In the genomic region with DNA sequence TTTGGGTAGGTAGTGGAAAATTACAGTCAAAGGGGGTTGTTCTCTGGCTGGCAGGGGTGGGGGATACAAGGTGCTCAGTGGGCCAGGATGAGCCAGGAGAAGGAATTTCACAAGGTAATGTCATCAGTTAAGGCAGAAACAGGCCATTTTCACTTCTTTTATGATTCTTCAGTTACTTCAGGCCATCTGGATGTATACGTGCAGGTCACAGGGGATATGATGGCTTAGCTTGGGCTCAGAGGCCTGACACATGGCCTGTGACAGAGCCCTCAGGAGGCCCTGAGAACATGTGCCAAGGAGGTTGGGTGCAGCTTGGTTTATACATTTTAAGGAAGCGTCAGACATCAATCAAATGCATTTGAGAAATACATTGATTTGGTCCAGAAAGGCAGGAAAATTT, we compare ENCODE assay signal across 1 cellular context.
TF ChIP-seq lines count a peak whose summit lies in the region.

No MANE protein-coding gene starts in this region.

TF ChIP-seq in A549, 52 proteins besides CTCF, POLR2A, EP300 and RAD21:
- TF ChIP-seq, protein P1, sequence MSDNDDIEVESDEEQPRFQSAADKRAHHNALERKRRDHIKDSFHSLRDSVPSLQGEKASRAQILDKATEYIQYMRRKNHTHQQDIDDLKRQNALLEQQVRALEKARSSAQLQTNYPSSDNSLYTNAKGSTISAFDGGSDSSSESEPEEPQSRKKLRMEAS (IDR thresholded peaks at IDR 0.05): peak; percentile 46; the same call in 1 of the 2 replicates
